31 cellular contexts compared by ENCODE assay signal in genomic region chr7:33793616-33794015, GRCh38.
"Had no signal": no experiment of that assay in that cellular context is flagged by ENCODE, and none has a peak within 500 bp of the region (broad histone marks: within the 10 kb centered on the region; RNA-seq: fewer than 3 reads in every experiment).

No MANE protein-coding gene starts in this region.

- H3K9me3 ChIP-seq: adrenal gland, ascending aorta, body of pancreas, breast epithelium had no signal

- DNase-seq: activated effector memory CD4-positive, alpha-beta T cell treated with anti-CD3 and anti-CD28 coated beads, Interleukin-2, amount 50 U/mL, for 16 hours; activated effector memory CD4-positive, alpha-beta T cell treated with Interleukin-2 at 50 U/mL for 16 hours; activated gamma-delta T cell; activated gamma-delta T cell treated with Interleukin-2 at 50 U/mL for 16 hours; activated naive CD4-positive, alpha-beta T cell; activated naive CD4-positive, alpha-beta T cell treated with anti-CD3 and anti-CD28 coated beads for 36 hours; activated naive CD4-positive, alpha-beta T cell treated with anti-CD3 and anti-CD28 coated beads, Interleukin-2, amount 10 ng/mL, durations not matched to agents 7 days and 5 days; activated naive CD4-positive, alpha-beta T cell treated with anti-CD3 and anti-CD28 coated beads, Interleukin-2, amount 50 U/mL, for 16 hours; activated naive CD4-positive, alpha-beta T cell treated with Interleukin-2 at 50 U/mL for 16 hours; activated naive CD8-positive, alpha-beta T cell treated with anti-CD3 and anti-CD28 coated beads for 36 hours; activated naive CD8-positive, alpha-beta T cell treated with anti-CD3 and anti-CD28 coated beads, Interleukin-2, amount 10 ng/mL, durations not matched to agents 7 days and 5 days; activated naive CD8-positive, alpha-beta T cell treated with anti-CD3 and anti-CD28 coated beads, Interleukin-2, amount 50 U/mL, for 24 hours; activated T-cell treated with anti-CD3 and anti-CD28 coated beads, Interleukin-2, amount 50 U/mL, for 24 hours; activated T-cell treated with anti-CD3 and anti-CD28 coated beads, Interleukin-2, amount 50 U/mL, for 4 hours; activated T-cell treated with anti-CD3 and anti-CD28 coated beads, Interleukin-2, amount 50 U/mL, for 48 hours; activated T-cell treated with anti-CD3 and anti-CD28 coated beads, Interleukin-2, amount 50 U/mL, for 72 hours; adrenal gland; amniotic stem cell; amygdala; anterior cingulate cortex; aorta; body of pancreas; brain microvascular endothelial cell; caudate nucleus; central memory CD4-positive, alpha-beta T cell; cerebellar nuclear complex had no signal

- H3K36me3 ChIP-seq: adrenal gland, ascending aorta, brain microvascular endothelial cell, breast epithelium, cardiac muscle cell had no signal

- H3K4me1 ChIP-seq: adrenal gland, ascending aorta, body of pancreas, breast epithelium had no signal

- H3K27me3 ChIP-seq: adrenal gland, ascending aorta, body of pancreas, brain microvascular endothelial cell, breast epithelium, cardiac muscle cell had no signal

- H3K4me3 ChIP-seq: adrenal gland, ascending aorta, body of pancreas, breast epithelium, cardiac muscle cell had no signal

- ATAC-seq: activated naive CD4-positive, alpha-beta T cell treated with anti-CD3 and anti-CD28 coated beads, Interleukin-2, amount 50 U/mL, for 72 hours; activated naive CD8-positive, alpha-beta T cell treated with anti-CD3 and anti-CD28 coated beads, Interleukin-2, amount 50 U/mL, for 24 hours; activated T-cell treated with anti-CD3 and anti-CD28 coated beads, Interleukin-2, amount 50 U/mL, for 4 hours; activated T-cell treated with anti-CD3 and anti-CD28 coated beads, Interleukin-2, amount 50 U/mL, for 72 hours; activated T-helper 17 cell treated with anti-CD3 and anti-CD28 coated beads, Interleukin-2, amount 50 U/mL, for 72 hours; body of pancreas had no signal

- H3K27ac ChIP-seq: adrenal gland, ascending aorta, body of pancreas, brain microvascular endothelial cell, breast epithelium, cardiac muscle cell had no signal
